8 cellular contexts compared by ENCODE assay signal in the genomic region with DNA sequence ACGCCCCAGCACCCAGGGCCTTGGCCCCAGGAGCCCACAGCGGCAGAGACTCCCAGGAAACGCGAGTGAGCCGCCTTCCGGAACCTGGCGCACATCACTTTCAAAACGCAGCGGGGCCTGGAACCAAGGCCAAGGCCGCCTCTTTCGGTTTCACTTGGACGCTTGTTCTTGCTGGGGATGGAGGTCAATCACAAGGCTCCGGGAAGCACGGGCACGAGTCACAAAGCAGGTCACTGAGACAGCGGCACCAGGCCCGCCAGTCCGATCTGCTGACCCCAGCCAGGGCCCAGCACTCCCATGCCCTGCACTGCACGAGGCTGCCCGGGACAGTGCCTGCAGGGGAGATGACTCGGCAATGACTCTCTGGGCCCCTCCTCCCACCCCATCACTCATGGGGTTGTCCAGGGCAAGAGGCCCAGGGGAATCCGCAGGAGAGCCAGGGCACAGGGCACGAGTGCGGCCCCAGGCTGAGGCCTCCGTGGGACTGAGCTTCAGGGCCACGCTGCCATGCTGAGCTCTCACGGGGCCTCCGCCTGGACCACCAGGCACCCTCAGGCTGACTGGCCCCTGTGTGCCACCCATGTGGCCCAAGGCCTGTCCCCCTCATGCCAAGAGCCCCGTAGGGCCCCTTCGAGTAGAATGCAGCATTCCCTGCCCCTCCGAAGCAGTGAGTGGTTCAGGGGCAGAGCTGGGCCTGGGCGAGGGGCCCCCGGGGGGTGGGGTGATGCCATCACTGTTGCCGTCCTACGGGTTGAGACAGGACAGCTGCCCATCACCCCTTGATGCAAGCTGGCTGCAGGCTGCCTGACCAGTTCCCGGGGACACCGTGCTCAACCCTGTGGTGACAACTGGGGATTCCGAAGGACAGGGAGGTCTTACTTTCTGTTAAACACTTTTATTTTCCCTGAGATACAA. TPM values are rescaled to one million over a fixed set of nuclear protein-coding genes. Genes with fewer than 3 reads are reported as not detected.
DNase-seq lines count a peak whose midpoint lies in the region; ATAC-seq and TF ChIP-seq lines count a peak whose summit lies in the region.

No MANE protein-coding gene starts in this region.

- ATAC-seq in natural killer cell, result no peak
- no peak for ATAC-seq in natural killer cell treated with Interleukin-12 subunit alpha and Interleukin-12 subunit beta and Interleukin-15 and Interleukin-18, amount 100 ng/mL, for 72 hours
- no peak for ATAC-seq in GM21381 (IDR thresholded peaks at IDR 0.05; ENCODE audit: unreplicated experiment)
- ATAC-seq in HG03039 (IDR thresholded peaks at IDR 0.05; ENCODE audit: unreplicated experiment), result no peak
- no peak for ATAC-seq in GM19023 (IDR thresholded peaks at IDR 0.05; ENCODE audit: unreplicated experiment)

- H3K27ac Mint-ChIP-seq in natural killer cell, result no peak overlapping the region
- H3K27ac Mint-ChIP-seq in natural killer cell treated with Interleukin-12 subunit alpha and Interleukin-12 subunit beta and Interleukin-15 and Interleukin-18, amount 100 ng/mL, for 72 hours, result peak overlapping the region in 1 of 2 donors; percentile 62
- peak overlapping the region; percentile 94 for H3K27ac Mint-ChIP-seq in mesothelial cell of epicardium

- no peaks in the 10 kb centered on the region for H3K9me3 Mint-ChIP-seq in natural killer cell
- no peaks in the 10 kb centered on the region for H3K9me3 Mint-ChIP-seq in natural killer cell treated with Interleukin-12 subunit alpha and Interleukin-12 subunit beta and Interleukin-15 and Interleukin-18, amount 100 ng/mL, for 72 hours
- no peaks in the 10 kb centered on the region for H3K9me3 Mint-ChIP-seq in mesothelial cell of epicardium

- DNase-seq in natural killer cell (no peak), mesothelial cell of epicardium (ENCODE audit: low spot score in 2 of 2, unreplicated experiment in 2 of 2) (no peak)
- no peak for DNase-seq in natural killer cell treated with Interleukin-12 subunit alpha and Interleukin-12 subunit beta and Interleukin-15 and Interleukin-18, amount 100 ng/mL, for 72 hours (ENCODE audit: low spot score)
- DNase-seq in activated CD4-positive, alpha-beta T cell treated with anti-CD3 and anti-CD28 coated beads, Interleukin-2, amount 50 U/mL, for 4 hours, result no peak

- TF ChIP-seq CTCF in natural killer cell (IDR thresholded peaks at IDR 0.05) (no peak), mesothelial cell of epicardium (IDR thresholded peaks at IDR 0.05; ENCODE audit: unreplicated experiment) (no peak)

- intact Hi-C loops in natural killer cell (cut with micrococcal nuclease), result no loop called here

- H3K27me3 Mint-ChIP-seq in natural killer cell (ENCODE audit: low read depth in 2 of 2) (no peaks in the 10 kb centered on the region), mesothelial cell of epicardium (ENCODE audit: low read depth) (no peaks in the 10 kb centered on the region)
- no peaks in the 10 kb centered on the region for H3K27me3 Mint-ChIP-seq in natural killer cell treated with Interleukin-12 subunit alpha and Interleukin-12 subunit beta and Interleukin-15 and Interleukin-18, amount 100 ng/mL, for 72 hours

- H3K36me3 Mint-ChIP-seq in natural killer cell, result no peaks in the 10 kb centered on the region
- H3K36me3 Mint-ChIP-seq in natural killer cell treated with Interleukin-12 subunit alpha and Interleukin-12 subunit beta and Interleukin-15 and Interleukin-18, amount 100 ng/mL, for 72 hours, result peaks cover 7% of the 10 kb centered on the region
- H3K36me3 Mint-ChIP-seq in mesothelial cell of epicardium, result peaks cover 3% of the 10 kb centered on the region

- H3K4me1 Mint-ChIP-seq in natural killer cell (peaks cover 21 to 57% of the 10 kb centered on the region in 2 donors), mesothelial cell of epicardium (peaks cover 41% of the 10 kb centered on the region)
- peaks cover 20% of the 10 kb centered on the region in 2 donors for H3K4me1 Mint-ChIP-seq in natural killer cell treated with Interleukin-12 subunit alpha and Interleukin-12 subunit beta and Interleukin-15 and Interleukin-18, amount 100 ng/mL, for 72 hours (ENCODE audit: low read depth in 2 of 2)

- peak overlapping the region; percentile 65 for H3K27ac ChIP-seq in cingulate gyrus (ENCODE audit: low read depth, low read length)

- peak overlapping the region; percentile 40 for H3K4me3 Mint-ChIP-seq in natural killer cell
- H3K4me3 Mint-ChIP-seq in natural killer cell treated with Interleukin-12 subunit alpha and Interleukin-12 subunit beta and Interleukin-15 and Interleukin-18, amount 100 ng/mL, for 72 hours, result no peak overlapping the region
- H3K4me3 Mint-ChIP-seq in mesothelial cell of epicardium, result peak overlapping the region; percentile 66

RNA-seq across cellular contexts. Expression of gene SBNO2, which starts 4.9 kb away (rescaled TPM):
- 100 to 1,000 TPM in 1 of 3 donors, 10 to 100 TPM in 2; 92.0 to 106 (median 94.3) TPM for total RNA-seq in natural killer cell
- total RNA-seq in natural killer cell treated with Interleukin-12 subunit alpha and Interleukin-12 subunit beta and Interleukin-15 and Interleukin-18, amount 100 ng/mL, for 72 hours, result 100 to 1,000 TPM; 204 to 205 TPM
- total RNA-seq in mesothelial cell of epicardium, result 48.5 to 56.1 TPM (median 53.0 TPM) in 3 replicates

RNA-seq across cellular contexts. Expression of gene STK11, which starts 36.4 kb away (rescaled TPM):
- 10 to 100 TPM; 51.5 to 61.1 (median 54.0) TPM for total RNA-seq in natural killer cell
- total RNA-seq in natural killer cell treated with Interleukin-12 subunit alpha and Interleukin-12 subunit beta and Interleukin-15 and Interleukin-18, amount 100 ng/mL, for 72 hours, result 10 to 100 TPM; 50.9 to 79.2 TPM
- total RNA-seq in mesothelial cell of epicardium, result 71.7 to 73.0 TPM (median 71.8 TPM) in 3 replicates
